In the genomic region with DNA sequence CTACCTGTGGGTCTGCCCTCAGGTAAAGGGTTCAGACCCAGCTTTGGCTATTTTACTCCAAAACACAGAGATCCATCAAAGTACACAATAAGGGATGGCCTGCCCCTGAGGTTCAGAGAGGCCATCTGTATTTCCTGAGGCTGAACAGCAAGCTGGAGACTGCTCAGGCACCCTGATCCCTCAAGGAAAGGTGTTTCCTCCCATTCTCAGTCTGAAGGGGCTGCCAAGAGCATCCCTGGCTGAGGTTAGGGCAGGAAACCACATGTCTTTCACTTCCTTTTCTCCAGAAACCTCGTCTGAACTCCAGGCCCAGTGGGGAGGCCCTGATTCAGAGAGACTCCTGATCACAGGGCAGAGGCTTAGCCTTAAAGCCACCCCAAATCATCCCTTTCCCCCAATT, we compare ENCODE assay signal across 8 cellular contexts. TPM values are rescaled to one million over a fixed set of nuclear protein-coding genes. Genes with fewer than 3 reads are reported as not detected.
DNase-seq lines count a peak whose midpoint lies in the region; TF ChIP-seq lines count a peak whose summit lies in the region.

No MANE protein-coding gene starts in this region.

- H2BK12ac ChIP-seq in H9 (ENCODE audit: insufficient read length, low read depth, low read length): no peak overlapping the region

- H2BK20ac ChIP-seq in H9 (ENCODE audit: low read depth, low read length, poor library complexity, severe bottlenecking): no peak overlapping the region

- H3K4me3 Mint-ChIP-seq in H9: peak overlapping the region; percentile 77 to 88; a peak in 3 of 5 replicates
- peak overlapping the region; percentile 73 for H3K4me3 Mint-ChIP-seq in activated CD4-positive, alpha-beta memory T cell treated with anti-CD3 and anti-CD28 coated beads for 36 hours

- H4K5ac ChIP-seq in H9 (ENCODE audit: insufficient read length, low read depth, low read length): no peak overlapping the region

- H3K4me1 Mint-ChIP-seq in H9: peaks cover 4 to 12% of the 10 kb centered on the region in 2 experiments
- H3K4me1 Mint-ChIP-seq in activated CD4-positive, alpha-beta memory T cell treated with anti-CD3 and anti-CD28 coated beads for 36 hours (ENCODE audit: low read depth): peaks cover 17% of the 10 kb centered on the region

- H3K36me3 ChIP-seq in iPS-15b (ENCODE audit: control insufficient read depth, insufficient read depth, low read length) (peaks cover 3% of the 10 kb centered on the region), testis (ENCODE audit: low read depth, missing control alignments) (no peaks in the 10 kb centered on the region)

- no peak for TF ChIP-seq CTCF in H9 (conservative IDR thresholded peaks at IDR 0.05)
- TF ChIP-seq CTCF in testis (IDR thresholded peaks at IDR 0.05): no peak

- H4K8ac ChIP-seq in H9 (replicated peaks; ENCODE audit: insufficient read length, low read depth, low read length): peak overlapping the region; percentile 73

- TF ChIP-seq POLR2A in testis (IDR thresholded peaks at IDR 0.05): no peak

- no peak overlapping the region for H3K27ac Mint-ChIP-seq in H9
- peak overlapping the region; percentile 28 for H3K27ac Mint-ChIP-seq in activated CD4-positive, alpha-beta memory T cell treated with anti-CD3 and anti-CD28 coated beads for 36 hours

- H3K9me3 Mint-ChIP-seq in H9: no peaks in the 10 kb centered on the region; a peak in 1 of 5 replicates
- H3K9me3 Mint-ChIP-seq in activated CD4-positive, alpha-beta memory T cell treated with anti-CD3 and anti-CD28 coated beads for 36 hours: no peaks in the 10 kb centered on the region

- H3K27me3 Mint-ChIP-seq in H9 (ENCODE audit: low read depth): peaks cover 30% of the 10 kb centered on the region
- no peaks in the 10 kb centered on the region for H3K27me3 Mint-ChIP-seq in activated CD4-positive, alpha-beta memory T cell treated with anti-CD3 and anti-CD28 coated beads for 36 hours

- H3K9me3 ChIP-seq in H9 (ENCODE audit: control insufficient read depth, low read depth, low read length) (no peaks in the 10 kb centered on the region), iPS-15b (ENCODE audit: control insufficient read depth, insufficient read depth, low read length) (no peaks in the 10 kb centered on the region), testis (no peaks in the 10 kb centered on the region)

- H3T11ph ChIP-seq in H9 (ENCODE audit: low read length): no peak overlapping the region

- H3K9ac ChIP-seq in H9 (ENCODE audit: extremely low read depth, insufficient read length, low read length) (no peak overlapping the region), iPS-15b (ENCODE audit: low read depth, low read length) (no peak overlapping the region)

- peaks cover 6 to 17% (median 15%) of the 10 kb centered on the region in 3 experiments; a peak in 6 of 7 replicates for H3K36me3 Mint-ChIP-seq in H9 (ENCODE audit: insufficient read depth in 1 of 3, low read depth in 3 of 3)
- peaks cover 1% of the 10 kb centered on the region for H3K36me3 Mint-ChIP-seq in activated CD4-positive, alpha-beta memory T cell treated with anti-CD3 and anti-CD28 coated beads for 36 hours

- H3K23ac ChIP-seq in H9 (ENCODE audit: insufficient read length, low read depth, low read length): no peak overlapping the region

- H3K79me1 ChIP-seq in H9 (ENCODE audit: insufficient read depth, low read depth, low read length, poor library complexity, severe bottlenecking): no peaks in the 10 kb centered on the region

- no peak overlapping the region for H3K56ac ChIP-seq in H9 (ENCODE audit: insufficient read length, low read depth, low read length)

- H3K4ac ChIP-seq in H9 (ENCODE audit: low read depth, low read length): no peak overlapping the region

- no peaks in the 10 kb centered on the region for H4K20me1 ChIP-seq in H9 (ENCODE audit: control insufficient read depth, insufficient read depth, insufficient read length)

- peak; percentile 30 to 46 for DNase-seq in AML-193 (lab: John Stamatoyannopoulos, UW)
- DNase-seq in H9: no peak
- peak; percentile 36 for DNase-seq in activated CD4-positive, alpha-beta memory T cell treated with anti-CD3 and anti-CD28 coated beads for 36 hours
- DNase-seq in stromal cell of bone marrow (ENCODE audit: low read depth): peak; percentile 2
- no peak for DNase-seq in testis
- DNase-seq in AG08395 (ENCODE audit: low spot score): no peak
- DNase-seq in NCI-H1930 (lab: John Stamatoyannopoulos, UW): no peak

- H4K91ac ChIP-seq in H9 (ENCODE audit: insufficient read length, low read depth, low read length): no peak overlapping the region

- peaks cover 4% of the 10 kb centered on the region for H3K23me2 ChIP-seq in H9 (ENCODE audit: insufficient read length, low read depth, low read length, poor library complexity, severe bottlenecking)

- H3K18ac ChIP-seq in H9 (ENCODE audit: insufficient read length, low read depth, low read length): no peak overlapping the region

- CTCF ChIA-PET in activated CD4-positive, alpha-beta memory T cell treated with anti-CD3 and anti-CD28 coated beads for 36 hours (lab: Charles Lee): interaction anchor here (2.1 kb wide), 1 partner anchor 49 kb away, joined by 6 read pairs; no protein-coding TSS in a partner anchor

- H3K27ac ChIP-seq in H9 (ENCODE audit: insufficient read length, low read depth, low read length) (no peak overlapping the region), testis (peak overlapping the region in 1 of 2 donors; percentile 13)

- H2BK120ac ChIP-seq in H9 (ENCODE audit: low read depth, low read length, poor library complexity, severe bottlenecking): no peak overlapping the region

- H3K27me3 ChIP-seq in H9 (ENCODE audit: insufficient read depth, low read length) (no peaks in the 10 kb centered on the region), iPS-15b (ENCODE audit: control insufficient read depth, insufficient read depth, low read length) (no peaks in the 10 kb centered on the region), testis (no peaks in the 10 kb centered on the region)

- no peak overlapping the region for H2BK5ac ChIP-seq in H9 (ENCODE audit: insufficient read length, low read length)

- no peak overlapping the region for H2AFZ ChIP-seq in H9 (ENCODE audit: low read length)

- H3K4me1 ChIP-seq in H9 (ENCODE audit: insufficient read depth, low read length) (no peaks in the 10 kb centered on the region), iPS-15b (ENCODE audit: control insufficient read depth, insufficient read depth, low read length) (peaks cover 3% of the 10 kb centered on the region), testis (peaks cover 19% of the 10 kb centered on the region)

- intact Hi-C loops in activated CD4-positive, alpha-beta memory T cell treated with anti-CD3 and anti-CD28 coated beads for 36 hours (cut with micrococcal nuclease): loop anchor here (5.0 kb wide), 2 partner anchors 75 to 145 kb away; partner anchors contain the start of gene SNRNP35
- intact Hi-C loops in testis (cut with DNase I; ENCODE audit: low total_unique reads): no loop called here

- POLR2A ChIA-PET in activated CD4-positive, alpha-beta memory T cell treated with anti-CD3 and anti-CD28 coated beads for 36 hours (lab: Charles Lee): no interaction called here

- H3K79me2 ChIP-seq in H9 (ENCODE audit: insufficient read depth, low read length): no peaks in the 10 kb centered on the region

- H2BK15ac ChIP-seq in H9 (ENCODE audit: low read depth, low read length): peak overlapping the region; percentile 37; the same call in 1 of the 2 replicates

- H3K14ac ChIP-seq in H9 (ENCODE audit: insufficient read depth, low read length): no peak overlapping the region

- peak overlapping the region; percentile 30 for H3K4me3 ChIP-seq in iPS-15b (ENCODE audit: low read depth, low read length)
- H3K4me3 ChIP-seq in testis: no peak overlapping the region

- no peak overlapping the region for H2AK5ac ChIP-seq in H9 (ENCODE audit: insufficient read length, low read length)

- H3K4me2 ChIP-seq in H9 (ENCODE audit: insufficient read depth, insufficient read length, low read length): no peak overlapping the region

- no CpG with 5 or more reads among the region's 1 CpG for WGBS in H9 (ENCODE audit: extremely low coverage, insufficient read length, low lambda C conversion rate)
- 0 to 10% methylated on average over 1 of the region's 1 CpG for WGBS in testis, 2 donors

RNA-seq across cellular contexts. Expression of gene RILPL1, which starts 1.5 kb away (rescaled TPM):
- total RNA-seq in H9 (2021): 7.9 and 8.1 TPM in 2 replicates
- 1 to 10 TPM; 4.0 to 4.8 TPM for total RNA-seq in activated CD4-positive, alpha-beta memory T cell treated with anti-CD3 and anti-CD28 coated beads for 36 hours
- 10 to 100 TPM; 16.8 to 20.9 TPM for total RNA-seq in testis
- polyA plus RNA-seq in testis (ENCODE audit: insufficient read depth, low read depth, low replicate concordance): 14.8 TPM

RNA-seq across cellular contexts. Expression of gene TMED2, which starts 52.3 kb away (rescaled TPM):
- total RNA-seq in H9 (2021) (204 and 205 TPM in 2 replicates), testis (100 to 1,000 TPM; 102 to 107 TPM)
- 100 to 1,000 TPM; 150 to 161 TPM for total RNA-seq in activated CD4-positive, alpha-beta memory T cell treated with anti-CD3 and anti-CD28 coated beads for 36 hours
- 107 TPM for polyA plus RNA-seq in testis (ENCODE audit: insufficient read depth, low read depth, low replicate concordance)

Comparison
In these comparisons a context has a peak if more than half of its experiments do, and no peak if none do; other contexts are left out.
1. DNase-seq: peak in AML-193 (2 of 2), activated CD4-positive, alpha-beta memory T cell treated with anti-CD3 and anti-CD28 coated beads for 36 hours (single experiment) and stromal cell of bone marrow (single experiment); none in H9 (single experiment), testis (single experiment), AG08395 (single experiment) and NCI-H1930 (0 of 2).